In the genomic region with DNA sequence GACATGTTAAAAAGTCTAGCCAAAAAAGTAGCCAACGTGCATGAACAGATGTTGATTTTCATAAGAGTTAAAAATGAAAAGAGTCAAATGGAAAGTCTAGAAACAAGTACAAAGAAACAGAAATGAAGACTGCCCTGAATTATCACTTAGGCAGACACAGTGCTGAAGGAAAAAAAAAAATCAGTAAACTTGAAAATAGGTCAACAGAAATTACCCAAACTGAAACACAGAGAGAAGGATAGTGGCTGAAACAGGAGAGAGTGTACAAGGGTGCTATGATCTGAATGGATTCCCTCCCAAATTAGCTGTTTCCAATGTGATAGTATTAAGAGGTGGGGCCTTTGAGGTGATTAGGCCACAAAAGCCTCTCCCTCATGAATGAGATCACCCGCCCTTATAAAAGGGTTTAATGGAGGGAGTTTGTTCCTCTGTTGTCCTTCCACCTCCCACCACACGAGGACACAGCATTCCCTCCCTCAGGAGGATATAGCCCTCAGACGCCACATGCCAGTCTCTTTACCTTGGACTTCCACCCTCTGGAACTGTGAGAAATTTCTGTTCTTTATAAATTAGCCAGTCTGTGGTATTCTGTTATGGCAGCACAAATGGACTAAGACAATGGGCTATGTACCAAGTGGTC, we compare ENCODE assay signal across 21 cellular contexts.
DNase-seq lines count a peak whose midpoint lies in the region; ATAC-seq and TF ChIP-seq lines count a peak whose summit lies in the region.
"Had no signal": no experiment of that assay in that cellular context is flagged by ENCODE, and none has a peak within 500 bp of the region (broad histone marks: within the 10 kb centered on the region; RNA-seq: fewer than 3 reads in every experiment).

No MANE protein-coding gene starts in this region.

- peak; percentile 55 for ATAC-seq in GM19351 (IDR thresholded peaks at IDR 0.05; ENCODE audit: unreplicated experiment)
- ATAC-seq in lower lobe of right lung, result no peak
- ATAC-seq in left lobe of liver, result no peak
- ATAC-seq: activated naive CD8-positive, alpha-beta T cell treated with anti-CD3 and anti-CD28 coated beads, Interleukin-2, amount 50 U/mL, for 24 hours; body of pancreas; effector memory CD8-positive, alpha-beta T cell; GM12878 had no signal

- intact Hi-C loops in lower lobe of right lung (cut with DNase I), result no loop called here

- DNase-seq in HT-29 (ENCODE audit: low spot score), result peak; percentile 30
- DNase-seq in iPS-NIHi11 (ENCODE audit: low spot score), result peak; percentile 45
- DNase-seq in lower lobe of right lung, result no peak
- no peak for DNase-seq in SKM-1 treated with dmso at 0.1 percent for 144 hours (lab: John Stamatoyannopoulos, UW; ENCODE audit: unreplicated experiment)
- no peak for DNase-seq in NCI-H1048 (lab: John Stamatoyannopoulos, UW)
- DNase-seq in left lobe of liver (ENCODE audit: low spot score), result no peak
- DNase-seq: activated CD8-positive, alpha-beta memory T cell treated with anti-CD3 and anti-CD28 coated beads, Interleukin-2, amount 50 U/mL, for 4 hours; activated effector memory CD4-positive, alpha-beta T cell treated with anti-CD3 and anti-CD28 coated beads, Interleukin-2, amount 50 U/mL, for 16 hours; activated naive CD8-positive, alpha-beta T cell treated with anti-CD3 and anti-CD28 coated beads, Interleukin-2, amount 50 U/mL, for 24 hours; body of pancreas; effector memory CD8-positive, alpha-beta T cell; MG63; naive B cell; NCI-H146; NCI-H2171 treated with DMSO at 0.1 percent for 48 hours; SHP77; sigmoid colon had no signal

- H3K9me3 ChIP-seq in lower lobe of right lung, result no peaks in the 10 kb centered on the region
- H3K9me3 ChIP-seq: body of pancreas, MG63, sigmoid colon had no signal

- no peaks in the 10 kb centered on the region for H3K27me3 ChIP-seq in lower lobe of right lung (ENCODE audit: low read depth)
- H3K27me3 ChIP-seq: body of pancreas, MG63, sigmoid colon had no signal

- H3K36me3 ChIP-seq in lower lobe of right lung, result no peaks in the 10 kb centered on the region
- H3K36me3 ChIP-seq: MG63, sigmoid colon had no signal

- TF ChIP-seq CTCF in 22Rv1 (IDR thresholded peaks at IDR 0.05) (peak; percentile 23; the same call in 1 of the 2 replicates), lower lobe of right lung (IDR thresholded peaks at IDR 0.05) (no peak)

- peaks cover 13% of the 10 kb centered on the region for H3K4me1 ChIP-seq in lower lobe of right lung

- no peak overlapping the region for H3K4me3 ChIP-seq in lower lobe of right lung
- H3K4me3 ChIP-seq: body of pancreas, GM12878, MG63, sigmoid colon had no signal

- no peak overlapping the region for H3K27ac ChIP-seq in 22Rv1
- H3K27ac ChIP-seq in lower lobe of right lung, result no peak overlapping the region
- H3K27ac ChIP-seq: HL-60 had no signal

Comparison
In these comparisons a context has a peak if more than half of its experiments do, and no peak if none do; other contexts are left out.
1. DNase-seq: peak in HT-29 (single experiment) and iPS-NIHi11 (single experiment); none in lower lobe of right lung (single experiment), SKM-1 treated with dmso at 0.1 percent for 144 hours (single experiment), NCI-H1048 (single experiment) and left lobe of liver (single experiment).